1 cellular context compared by ENCODE assay signal in genomic region chr14:21070083-21070609, GRCh38.
TF ChIP-seq lines count a peak whose summit lies in the region.

TSS of gene ARHGEF40 (plus strand) at chr14:21070304. CDS start at chr14:21070397, 93 bp downstream.

TF ChIP-seq in HepG2, 621 proteins besides CTCF, POLR2A, EP300 and RAD21 (continued from another document and continues in another):
- TF ChIP-seq ZNF749 (CRISPR knock-in tag; IDR thresholded peaks at IDR 0.05; ENCODE audit: borderline replicate concordance) (0 out of 2 replicates have a peak, but pooled peaks have one; percentile 70), ZNF784 (CRISPR knock-in tag; IDR thresholded peaks at IDR 0.05; ENCODE audit: borderline replicate concordance) (peak; percentile 89; the same call in 1 of the 2 replicates), CREBL2 (CRISPR knock-in tag; IDR thresholded peaks at IDR 0.05; ENCODE audit: borderline replicate concordance) (peak; percentile 56; the same call in 1 of the 2 replicates), CC2D1A (CRISPR knock-in tag; IDR thresholded peaks at IDR 0.05) (0 out of 2 replicates have a peak, but pooled peaks have one; percentile 15), ELF4 (CRISPR knock-in tag; IDR thresholded peaks at IDR 0.05; ENCODE audit: borderline replicate concordance) (0 out of 2 replicates have a peak, but pooled peaks have one; percentile 5), ZBTB38 (CRISPR knock-in tag; IDR thresholded peaks at IDR 0.05) (0 out of 2 replicates have a peak, but pooled peaks have one; percentile 9), ZNF766 (CRISPR knock-in tag; IDR thresholded peaks at IDR 0.05; ENCODE audit: borderline replicate concordance) (0 out of 2 replicates have a peak, but pooled peaks have one; percentile 25), IRX3 (CRISPR knock-in tag; IDR thresholded peaks at IDR 0.05; ENCODE audit: borderline replicate concordance, low read depth) (peak; percentile 34), ATF7-NPFF (CRISPR knock-in tag; IDR thresholded peaks at IDR 0.05; ENCODE audit: low read depth) (peak; percentile 60), SKI (IDR thresholded peaks at IDR 0.05; ENCODE audit: partially characterized antibody) (peak; percentile 39), ISL2 (CRISPR knock-in tag; IDR thresholded peaks at IDR 0.05) (no peak), CBFB (CRISPR knock-in tag; IDR thresholded peaks at IDR 0.05) (peak; percentile 4; the same call in 1 of the 2 replicates), SP2 (CRISPR knock-in tag; IDR thresholded peaks at IDR 0.05) (peak; percentile 51), KLF6 (CRISPR knock-in tag; IDR thresholded peaks at IDR 0.05) (no peak), KLF13 (CRISPR knock-in tag; IDR thresholded peaks at IDR 0.05) (no peak), KLF11 (CRISPR knock-in tag; IDR thresholded peaks at IDR 0.05) (0 out of 2 replicates have a peak, but pooled peaks have one; percentile 18), RFXANK (CRISPR knock-in tag; IDR thresholded peaks at IDR 0.05) (no peak), DBP (CRISPR knock-in tag; IDR thresholded peaks at IDR 0.05; ENCODE audit: not compliant biosample characterization) (no peak), ZNF550 (CRISPR knock-in tag; IDR thresholded peaks at IDR 0.05; ENCODE audit: borderline replicate concordance) (no peak), ASH2L (IDR thresholded peaks at IDR 0.05; ENCODE audit: insufficient read length, low read depth, low read length) (peak; percentile 38), ZNF10 (CRISPR knock-in tag; IDR thresholded peaks at IDR 0.05; ENCODE audit: borderline replicate concordance, low read depth) (no peak), POGZ (CRISPR knock-in tag; IDR thresholded peaks at IDR 0.05) (no peak; the same call in 1 of the 2 replicates), FIP1L1 (IDR thresholded peaks at IDR 0.05; ENCODE audit: borderline replicate concordance, insufficient read depth, low read depth, low read length) (0 out of 2 replicates have a peak, but pooled peaks have one; percentile 38), ZNF253 (CRISPR knock-in tag; IDR thresholded peaks at IDR 0.05; ENCODE audit: borderline replicate concordance) (0 out of 2 replicates have a peak, but pooled peaks have one; percentile 28), GLI4 (CRISPR knock-in tag; IDR thresholded peaks at IDR 0.05; ENCODE audit: borderline replicate concordance) (0 out of 2 replicates have a peak, but pooled peaks have one; percentile 21), KDM5B (CRISPR knock-in tag; IDR thresholded peaks at IDR 0.05; ENCODE audit: borderline replicate concordance) (0 out of 2 replicates have a peak, but pooled peaks have one; percentile 7), ZNF33B (CRISPR knock-in tag; IDR thresholded peaks at IDR 0.05) (0 out of 2 replicates have a peak, but pooled peaks have one; percentile 11), HES4 (CRISPR knock-in tag; IDR thresholded peaks at IDR 0.05; ENCODE audit: borderline replicate concordance) (0 out of 2 replicates have a peak, but pooled peaks have one; percentile 78), ZNF567 (CRISPR knock-in tag; IDR thresholded peaks at IDR 0.05; ENCODE audit: borderline replicate concordance) (0 out of 2 replicates have a peak, but pooled peaks have one; percentile 35), E2F1 (CRISPR knock-in tag; IDR thresholded peaks at IDR 0.05) (no peak), ZNF607 (CRISPR knock-in tag; IDR thresholded peaks at IDR 0.05; ENCODE audit: borderline replicate concordance) (peak; percentile 12), ZFP37 (CRISPR knock-in tag; IDR thresholded peaks at IDR 0.05; ENCODE audit: borderline replicate concordance) (no peak), ZBTB40 (IDR thresholded peaks at IDR 0.05) (no peak), ZBTB40 (CRISPR knock-in tag; IDR thresholded peaks at IDR 0.05) (no peak), ZFY (CRISPR knock-in tag; IDR thresholded peaks at IDR 0.05) (peak; percentile 74), ZNF18 (CRISPR knock-in tag; IDR thresholded peaks at IDR 0.05; ENCODE audit: insufficient replicate concordance) (peak; percentile 30), ZNF333 (CRISPR knock-in tag; IDR thresholded peaks at IDR 0.05; ENCODE audit: borderline replicate concordance) (no peak), JUNB (CRISPR knock-in tag; IDR thresholded peaks at IDR 0.05; ENCODE audit: borderline replicate concordance) (0 out of 2 replicates have a peak, but pooled peaks have one; percentile 44), POLR2G (IDR thresholded peaks at IDR 0.05; ENCODE audit: low read depth, low read length) (0 out of 2 replicates have a peak, but pooled peaks have one; percentile 0), TFE3 (CRISPR knock-in tag; IDR thresholded peaks at IDR 0.05) (no peak), ZNF704 (CRISPR knock-in tag; IDR thresholded peaks at IDR 0.05; ENCODE audit: borderline replicate concordance) (no peak), KLF16 (CRISPR knock-in tag; IDR thresholded peaks at IDR 0.05) (0 out of 4 replicates have a peak, but pooled peaks of 1 of the 2 experiments have one; percentile 3), KDM2A (CRISPR knock-in tag; IDR thresholded peaks at IDR 0.05; ENCODE audit: borderline replicate concordance, low read depth) (peak; percentile 31; the same call in 1 of the 2 replicates), RBFOX2 (IDR thresholded peaks at IDR 0.05; ENCODE audit: low read depth, low read length) (peak; percentile 76), FOXA3 (CRISPR knock-in tag; IDR thresholded peaks at IDR 0.05) (no peak), MXD3 (CRISPR knock-in tag; IDR thresholded peaks at IDR 0.05) (peak; percentile 50; the same call in 1 of the 2 replicates), IKZF4 (CRISPR knock-in tag; IDR thresholded peaks at IDR 0.05; ENCODE audit: borderline replicate concordance, low read depth, not compliant biosample characterization) (peak; percentile 64)
